ENCODE assay signal across 23 cellular contexts in genomic region chr4:12446237-12446636, GRCh38.
"Had no signal": no experiment of that assay in that cellular context is flagged by ENCODE, and none has a peak within 500 bp of the region (broad histone marks: within the 10 kb centered on the region; RNA-seq: fewer than 3 reads in every experiment).

No MANE protein-coding gene starts in this region.

- ATAC-seq: activated T-cell treated with anti-CD3 and anti-CD28 coated beads, Interleukin-2, amount 50 U/mL, for 72 hours; body of pancreas; esophagus mucosa; lower lobe of right lung; naive thymus-derived CD8-positive, alpha-beta T cell; pancreas; psoas muscle; sciatic nerve; stimulated activated memory B cell treated with anti-CD40 and anti-IgM and Interleukin-4, amounts not matched to agents 10 μg/mL and 1 μg/mL and 100 μg/mL, for 72 hours had no signal

- H3K4me1 ChIP-seq: body of pancreas, lower lobe of right lung, pancreas, psoas muscle, stomach, suprapubic skin, tibial nerve had no signal

- H3K36me3 ChIP-seq: lower lobe of right lung, pancreas, stomach, suprapubic skin, tibial nerve had no signal

- H3K27me3 ChIP-seq: body of pancreas, pancreas, stomach, suprapubic skin, tibial nerve had no signal

- DNase-seq: activated B cell treated with CpG ODN at 0.5 μM for 24 hours; activated CD4-positive, alpha-beta T cell treated with anti-CD3 and anti-CD28 coated beads for 4 hours; activated CD4-positive, alpha-beta T cell treated with anti-CD3 and anti-CD28 coated beads, Interleukin-2, amount 50 U/mL, for 48 hours; activated effector memory CD4-positive, alpha-beta T cell treated with Interleukin-2 at 50 U/mL for 16 hours; activated naive CD4-positive, alpha-beta T cell treated with anti-CD3 and anti-CD28 coated beads, Interleukin-2, amount 10 ng/mL, durations not matched to agents 7 days and 5 days; activated T-cell treated with anti-CD3 and anti-CD28 coated beads, Interleukin-2, amount 50 U/mL, for 72 hours; body of pancreas; central memory CD4-positive, alpha-beta T cell; effector memory CD4-positive, alpha-beta T cell; glutamatergic neuron; hypothalamus; lower lobe of right lung; naive thymus-derived CD8-positive, alpha-beta T cell; pancreas; psoas muscle; small intestine; stimulated activated CD4-positive, alpha-beta T cell treated with anti-CD3 and anti-CD28 coated beads, Interleukin-15, amount 100 ng/mL, for 24 hours; stomach had no signal

- H3K4me3 ChIP-seq: body of pancreas, lower lobe of right lung, pancreas, psoas muscle, stomach, suprapubic skin, tibial nerve had no signal

- H3K9me3 ChIP-seq: body of pancreas, pancreas, psoas muscle had no signal

- H3K27ac ChIP-seq: body of pancreas, lower lobe of right lung, pancreas, psoas muscle, stomach, suprapubic skin, tibial nerve had no signal
